In genomic region chr10:42836771-42837468, GRCh38 we compare ENCODE assay signal across 2 cellular contexts.
A peak's percentile ranks its signal among the peaks of the same experiment; 100 is the strongest.
TF ChIP-seq lines count a peak whose summit lies in the region.

No MANE protein-coding gene starts in this region.

TF ChIP-seq in HEK293, 187 proteins besides CTCF, POLR2A, EP300 and RAD21 (continued from another document and continues in another):
- TF ChIP-seq PRDM2 (tag by site-specific recombination; IDR thresholded peaks at IDR 0.05; ENCODE audit: borderline replicate concordance): no peak
- TF ChIP-seq ZNF654 (tag by site-specific recombination; IDR thresholded peaks at IDR 0.05; ENCODE audit: low read depth): peak; percentile 13; the same call in 1 of the 2 replicates
- TF ChIP-seq GLIS2 (tag by site-specific recombination; IDR thresholded peaks at IDR 0.05): peak; percentile 97
- TF ChIP-seq ZNF560 (tag by site-specific recombination; IDR thresholded peaks at IDR 0.05; ENCODE audit: borderline replicate concordance): no peak
- TF ChIP-seq ZNF10 (tag by site-specific recombination; IDR thresholded peaks at IDR 0.05): peak; percentile 80
- TF ChIP-seq ZNF223 (tag by site-specific recombination; IDR thresholded peaks at IDR 0.05): no peak
- TF ChIP-seq GFI1B (tag by site-specific recombination; IDR thresholded peaks at IDR 0.05): no peak
- peak; percentile 95 for TF ChIP-seq GLIS1 (tag by site-specific recombination; IDR thresholded peaks at IDR 0.05)
- TF ChIP-seq, protein P1, sequence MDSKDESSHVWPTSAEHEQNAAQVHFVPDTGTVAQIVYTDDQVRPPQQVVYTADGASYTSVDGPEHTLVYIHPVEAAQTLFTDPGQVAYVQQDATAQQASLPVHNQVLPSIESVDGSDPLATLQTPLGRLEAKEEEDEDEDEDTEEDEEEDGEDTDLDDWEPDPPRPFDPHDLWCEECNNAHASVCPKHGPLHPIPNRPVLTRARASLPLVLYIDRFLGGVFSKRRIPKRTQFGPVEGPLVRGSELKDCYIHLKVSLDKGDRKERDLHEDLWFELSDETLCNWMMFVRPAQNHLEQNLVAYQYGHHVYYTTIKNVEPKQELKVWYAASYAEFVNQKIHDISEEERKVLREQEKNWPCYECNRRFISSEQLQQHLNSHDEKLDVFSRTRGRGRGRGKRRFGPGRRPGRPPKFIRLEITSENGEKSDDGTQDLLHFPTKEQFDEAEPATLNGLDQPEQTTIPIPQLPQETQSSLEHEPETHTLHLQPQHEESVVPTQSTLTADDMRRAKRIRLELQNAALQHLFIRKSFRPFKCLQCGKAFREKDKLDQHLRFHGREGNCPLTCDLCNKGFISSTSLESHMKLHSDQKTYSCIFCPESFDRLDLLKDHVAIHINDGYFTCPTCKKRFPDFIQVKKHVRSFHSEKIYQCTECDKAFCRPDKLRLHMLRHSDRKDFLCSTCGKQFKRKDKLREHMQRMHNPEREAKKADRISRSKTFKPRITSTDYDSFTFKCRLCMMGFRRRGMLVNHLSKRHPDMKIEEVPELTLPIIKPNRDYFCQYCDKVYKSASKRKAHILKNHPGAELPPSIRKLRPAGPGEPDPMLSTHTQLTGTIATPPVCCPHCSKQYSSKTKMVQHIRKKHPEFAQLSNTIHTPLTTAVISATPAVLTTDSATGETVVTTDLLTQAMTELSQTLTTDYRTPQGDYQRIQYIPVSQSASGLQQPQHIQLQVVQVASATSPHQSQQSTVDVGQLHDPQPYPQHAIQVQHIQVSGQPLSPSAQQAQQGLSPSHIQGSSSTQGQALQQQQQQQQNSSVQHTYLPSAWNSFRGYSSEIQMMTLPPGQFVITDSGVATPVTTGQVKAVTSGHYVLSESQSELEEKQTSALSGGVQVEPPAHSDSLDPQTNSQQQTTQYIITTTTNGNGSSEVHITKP (tag by site-specific recombination; IDR thresholded peaks at IDR 0.05): peak; percentile 45; the same call in 1 of the 2 replicates
- no peak for TF ChIP-seq ZNF140 (tag by site-specific recombination; IDR thresholded peaks at IDR 0.05)
- no peak for TF ChIP-seq OVOL3 (tag by site-specific recombination; IDR thresholded peaks at IDR 0.05)
- TF ChIP-seq ZNF335 (tag by site-specific recombination; conservative IDR thresholded peaks at IDR 0.05): peak; percentile 92
- no peak for TF ChIP-seq ZXDB (tag by site-specific recombination; IDR thresholded peaks at IDR 0.05)
- no peak for TF ChIP-seq KLF8 (tag by site-specific recombination; IDR thresholded peaks at IDR 0.05)
- peak; percentile 57; the same call in 1 of the 2 replicates for TF ChIP-seq ZNF394 (tag by site-specific recombination; IDR thresholded peaks at IDR 0.05; ENCODE audit: borderline replicate concordance)
- 0 out of 2 replicates have a peak, but pooled peaks have one; percentile 37 for TF ChIP-seq ZNF501 (tag by site-specific recombination; IDR thresholded peaks at IDR 0.05)
- TF ChIP-seq BCL11A (tag by site-specific recombination; IDR thresholded peaks at IDR 0.05; ENCODE audit: low read depth): no peak
- TF ChIP-seq ZNF530 (tag by site-specific recombination; IDR thresholded peaks at IDR 0.05; ENCODE audit: low read depth): no peak
- no peak for TF ChIP-seq BCL6B (tag by site-specific recombination; IDR thresholded peaks at IDR 0.05)
- peak; percentile 91 for TF ChIP-seq ZIC2 (tag by site-specific recombination; IDR thresholded peaks at IDR 0.05)

TF ChIP-seq in HepG2, 621 proteins besides CTCF, POLR2A, EP300 and RAD21:
- TF ChIP-seq, protein P2, sequence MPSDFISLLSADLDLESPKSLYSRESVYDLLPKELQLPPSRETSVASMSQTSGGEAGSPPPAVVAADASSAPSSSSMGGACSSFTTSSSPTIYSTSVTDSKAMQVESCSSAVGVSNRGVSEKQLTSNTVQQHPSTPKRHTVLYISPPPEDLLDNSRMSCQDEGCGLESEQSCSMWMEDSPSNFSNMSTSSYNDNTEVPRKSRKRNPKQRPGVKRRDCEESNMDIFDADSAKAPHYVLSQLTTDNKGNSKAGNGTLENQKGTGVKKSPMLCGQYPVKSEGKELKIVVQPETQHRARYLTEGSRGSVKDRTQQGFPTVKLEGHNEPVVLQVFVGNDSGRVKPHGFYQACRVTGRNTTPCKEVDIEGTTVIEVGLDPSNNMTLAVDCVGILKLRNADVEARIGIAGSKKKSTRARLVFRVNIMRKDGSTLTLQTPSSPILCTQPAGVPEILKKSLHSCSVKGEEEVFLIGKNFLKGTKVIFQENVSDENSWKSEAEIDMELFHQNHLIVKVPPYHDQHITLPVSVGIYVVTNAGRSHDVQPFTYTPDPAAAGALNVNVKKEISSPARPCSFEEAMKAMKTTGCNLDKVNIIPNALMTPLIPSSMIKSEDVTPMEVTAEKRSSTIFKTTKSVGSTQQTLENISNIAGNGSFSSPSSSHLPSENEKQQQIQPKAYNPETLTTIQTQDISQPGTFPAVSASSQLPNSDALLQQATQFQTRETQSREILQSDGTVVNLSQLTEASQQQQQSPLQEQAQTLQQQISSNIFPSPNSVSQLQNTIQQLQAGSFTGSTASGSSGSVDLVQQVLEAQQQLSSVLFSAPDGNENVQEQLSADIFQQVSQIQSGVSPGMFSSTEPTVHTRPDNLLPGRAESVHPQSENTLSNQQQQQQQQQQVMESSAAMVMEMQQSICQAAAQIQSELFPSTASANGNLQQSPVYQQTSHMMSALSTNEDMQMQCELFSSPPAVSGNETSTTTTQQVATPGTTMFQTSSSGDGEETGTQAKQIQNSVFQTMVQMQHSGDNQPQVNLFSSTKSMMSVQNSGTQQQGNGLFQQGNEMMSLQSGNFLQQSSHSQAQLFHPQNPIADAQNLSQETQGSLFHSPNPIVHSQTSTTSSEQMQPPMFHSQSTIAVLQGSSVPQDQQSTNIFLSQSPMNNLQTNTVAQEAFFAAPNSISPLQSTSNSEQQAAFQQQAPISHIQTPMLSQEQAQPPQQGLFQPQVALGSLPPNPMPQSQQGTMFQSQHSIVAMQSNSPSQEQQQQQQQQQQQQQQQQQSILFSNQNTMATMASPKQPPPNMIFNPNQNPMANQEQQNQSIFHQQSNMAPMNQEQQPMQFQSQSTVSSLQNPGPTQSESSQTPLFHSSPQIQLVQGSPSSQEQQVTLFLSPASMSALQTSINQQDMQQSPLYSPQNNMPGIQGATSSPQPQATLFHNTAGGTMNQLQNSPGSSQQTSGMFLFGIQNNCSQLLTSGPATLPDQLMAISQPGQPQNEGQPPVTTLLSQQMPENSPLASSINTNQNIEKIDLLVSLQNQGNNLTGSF (CRISPR knock-in tag; IDR thresholded peaks at IDR 0.05): no peak
- TF ChIP-seq, protein P3, sequence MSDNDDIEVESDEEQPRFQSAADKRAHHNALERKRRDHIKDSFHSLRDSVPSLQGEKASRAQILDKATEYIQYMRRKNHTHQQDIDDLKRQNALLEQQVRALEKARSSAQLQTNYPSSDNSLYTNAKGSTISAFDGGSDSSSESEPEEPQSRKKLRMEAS (IDR thresholded peaks at IDR 0.05): no peak
- TF ChIP-seq ZNF337 (CRISPR knock-in tag; IDR thresholded peaks at IDR 0.05; ENCODE audit: borderline replicate concordance, low read depth): no peak
- no peak for TF ChIP-seq ZNF331 (CRISPR knock-in tag; IDR thresholded peaks at IDR 0.05)
- no peak for TF ChIP-seq KDM6A (CRISPR knock-in tag; IDR thresholded peaks at IDR 0.05; ENCODE audit: low read depth)
- TF ChIP-seq, protein P4, sequence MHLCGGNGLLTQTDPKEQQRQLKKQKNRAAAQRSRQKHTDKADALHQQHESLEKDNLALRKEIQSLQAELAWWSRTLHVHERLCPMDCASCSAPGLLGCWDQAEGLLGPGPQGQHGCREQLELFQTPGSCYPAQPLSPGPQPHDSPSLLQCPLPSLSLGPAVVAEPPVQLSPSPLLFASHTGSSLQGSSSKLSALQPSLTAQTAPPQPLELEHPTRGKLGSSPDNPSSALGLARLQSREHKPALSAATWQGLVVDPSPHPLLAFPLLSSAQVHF (CRISPR knock-in tag; IDR thresholded peaks at IDR 0.05): no peak
- TF ChIP-seq HMGXB4 (CRISPR knock-in tag; IDR thresholded peaks at IDR 0.05; ENCODE audit: borderline replicate concordance in 1 of 2, low read depth in 1 of 2): peak in 1 of 2 experiments; percentile 20; a peak in 1 of 4 replicates
- no peak for TF ChIP-seq ZNF230 (CRISPR knock-in tag; IDR thresholded peaks at IDR 0.05)
- TF ChIP-seq ZZZ3 (CRISPR knock-in tag; IDR thresholded peaks at IDR 0.05; ENCODE audit: borderline replicate concordance): no peak
- no peak for TF ChIP-seq ZMYM3 (CRISPR knock-in tag; IDR thresholded peaks at IDR 0.05)
- peak; percentile 46; the same call in 1 of the 2 replicates for TF ChIP-seq ZNF687 (CRISPR knock-in tag; IDR thresholded peaks at IDR 0.05)
